1 cellular context compared by ENCODE assay signal in the genomic region with DNA sequence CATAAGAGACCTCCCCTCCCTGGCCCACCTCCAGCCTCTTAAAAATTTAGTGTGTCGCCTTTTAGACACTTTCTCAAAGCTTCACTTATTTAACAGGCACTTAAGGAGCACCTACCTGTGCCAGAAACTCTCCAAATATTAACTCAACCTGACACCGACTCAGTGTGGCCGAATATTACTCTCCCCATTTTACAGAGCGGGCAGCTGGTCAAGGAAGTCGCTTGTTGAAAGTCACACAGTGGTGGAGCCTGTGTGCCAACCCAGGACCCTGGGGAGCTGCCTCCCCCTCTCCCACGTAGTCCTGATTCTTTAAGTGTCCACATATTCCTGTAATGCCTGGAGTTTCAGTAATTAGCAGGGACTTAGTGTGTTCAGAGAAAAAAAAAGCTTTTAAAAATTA.
TF ChIP-seq lines count a peak whose summit lies in the region.

No MANE protein-coding gene starts in this region.

TF ChIP-seq in HepG2, 621 proteins besides CTCF, POLR2A, EP300 and RAD21 (continued from another document):
- no peak for TF ChIP-seq ZNF552 (CRISPR knock-in tag; IDR thresholded peaks at IDR 0.05; ENCODE audit: borderline replicate concordance)
- no peak for TF ChIP-seq KAT2B (IDR thresholded peaks at IDR 0.05; ENCODE audit: borderline replicate concordance, low read depth, low read length)
- TF ChIP-seq ZNF672 (CRISPR knock-in tag; IDR thresholded peaks at IDR 0.05): no peak
- TF ChIP-seq ZFP37 (CRISPR knock-in tag; IDR thresholded peaks at IDR 0.05; ENCODE audit: borderline replicate concordance): no peak
- TF ChIP-seq ZNF766 (CRISPR knock-in tag; IDR thresholded peaks at IDR 0.05; ENCODE audit: borderline replicate concordance): no peak
- no peak for TF ChIP-seq ZNF589 (CRISPR knock-in tag; conservative IDR thresholded peaks at IDR 0.05)
- no peak for TF ChIP-seq ZNF749 (CRISPR knock-in tag; IDR thresholded peaks at IDR 0.05; ENCODE audit: borderline replicate concordance)
- no peak for TF ChIP-seq ZNF20 (CRISPR knock-in tag; IDR thresholded peaks at IDR 0.05)
- TF ChIP-seq NONO (IDR thresholded peaks at IDR 0.05): no peak
- TF ChIP-seq NONO (CRISPR knock-in tag; conservative IDR thresholded peaks at IDR 0.05): no peak
- TF ChIP-seq, protein P1, sequence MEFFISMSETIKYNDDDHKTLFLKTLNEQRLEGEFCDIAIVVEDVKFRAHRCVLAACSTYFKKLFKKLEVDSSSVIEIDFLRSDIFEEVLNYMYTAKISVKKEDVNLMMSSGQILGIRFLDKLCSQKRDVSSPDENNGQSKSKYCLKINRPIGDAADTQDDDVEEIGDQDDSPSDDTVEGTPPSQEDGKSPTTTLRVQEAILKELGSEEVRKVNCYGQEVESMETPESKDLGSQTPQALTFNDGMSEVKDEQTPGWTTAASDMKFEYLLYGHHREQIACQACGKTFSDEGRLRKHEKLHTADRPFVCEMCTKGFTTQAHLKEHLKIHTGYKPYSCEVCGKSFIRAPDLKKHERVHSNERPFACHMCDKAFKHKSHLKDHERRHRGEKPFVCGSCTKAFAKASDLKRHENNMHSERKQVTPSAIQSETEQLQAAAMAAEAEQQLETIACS (CRISPR knock-in tag; IDR thresholded peaks at IDR 0.05): no peak
- no peak for TF ChIP-seq RERE (CRISPR knock-in tag; IDR thresholded peaks at IDR 0.05; ENCODE audit: low read depth)
